Comparison of ENCODE assay signal across 24 cellular contexts in the genomic region with DNA sequence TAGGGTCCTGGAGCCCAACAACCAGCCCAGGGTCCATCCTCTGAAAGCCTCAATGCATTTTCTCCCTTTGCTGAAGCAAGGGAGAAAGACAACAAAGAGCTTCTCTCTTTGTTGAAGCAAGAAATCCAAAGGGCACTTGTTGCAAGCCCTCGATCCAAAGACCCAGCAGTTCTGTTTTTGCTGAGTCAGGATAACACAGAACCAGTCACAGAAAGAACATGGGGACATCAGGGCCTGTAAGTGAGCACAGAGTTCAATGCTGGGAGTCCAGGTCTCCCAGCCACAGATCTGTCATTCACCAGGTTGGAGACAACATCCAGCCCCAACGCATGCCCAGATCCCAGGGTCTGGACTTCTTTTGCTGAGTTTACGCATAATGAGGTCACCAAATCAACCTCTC.
"Had no signal": no experiment of that assay in that cellular context is flagged by ENCODE, and none has a peak within 500 bp of the region (broad histone marks: within the 10 kb centered on the region; RNA-seq: fewer than 3 reads in every experiment).

No MANE protein-coding gene starts in this region.

- H3K4me1 ChIP-seq: SJSA1 had no signal

- H3K36me3 ChIP-seq: brain microvascular endothelial cell, cardiac muscle cell, SJSA1 had no signal

- DNase-seq: activated CD4-positive, alpha-beta memory T cell treated with anti-CD3 and anti-CD28 coated beads, Interleukin-2, amount 10 ng/mL, durations not matched to agents 7 days and 5 days; activated CD4-positive, alpha-beta T cell treated with anti-CD3 and anti-CD28 coated beads for 36 hours; activated CD4-positive, alpha-beta T cell treated with anti-CD3 and anti-CD28 coated beads, Interleukin-2, amount 50 U/mL, for 1 hour; activated gamma-delta T cell; activated naive CD4-positive, alpha-beta T cell treated with anti-CD3 and anti-CD28 coated beads for 36 hours; activated naive CD8-positive, alpha-beta T cell treated with anti-CD3 and anti-CD28 coated beads for 36 hours; activated T-cell treated with anti-CD3 and anti-CD28 coated beads for 4 hours; activated T-cell treated with anti-CD3 and anti-CD28 coated beads, Interleukin-2, amount 50 U/mL, for 48 hours; brain microvascular endothelial cell; NCI-H187; NCI-H2171; NCI-H2227 treated with DMSO at 0.1 percent for 48 hours; NCI-H446 treated with DMSO at 0.1 percent for 48 hours; NCI-H524 treated with DMSO at 0.1 percent for 48 hours; NK-92 treated with Interleukin-12 subunit alpha and Interleukin-12 subunit beta, amount 100 ng/mL, for 24 hours; OCI-M1; T-helper 9 cell had no signal

- H3K4me3 ChIP-seq: cardiac muscle cell, SJSA1 had no signal

- H3K9me3 ChIP-seq: SJSA1 had no signal

- ATAC-seq: activated CD4-positive, alpha-beta T cell treated with anti-CD3 and anti-CD28 coated beads for 36 hours; activated T-helper 17 cell treated with anti-CD3 and anti-CD28 coated beads, Interleukin-2, amount 50 U/mL, for 72 hours; Panc1; SK-N-SH treated with all-trans-retinoic acid at 6 μM for 48 hours had no signal

- H3K9ac ChIP-seq: KMS-11 had no signal

- H3K27me3 ChIP-seq: brain microvascular endothelial cell, cardiac muscle cell, SJSA1 had no signal

- H3K27ac ChIP-seq: brain microvascular endothelial cell, cardiac muscle cell, KMS-11, SJSA1, VCaP had no signal
